ENCODE assay signal across 8 cellular contexts in genomic region chr11:95924414-95924760, GRCh38. TPM values are rescaled to one million over a fixed set of nuclear protein-coding genes. Genes with fewer than 3 reads are reported as not detected.
DNase-seq lines count a peak whose midpoint lies in the region; ATAC-seq and TF ChIP-seq lines count a peak whose summit lies in the region.

No MANE protein-coding gene starts in this region.

- peak overlapping the region; percentile 95 for H3K4me3 ChIP-seq in rectal smooth muscle tissue (ENCODE audit: low read length)

- intact Hi-C loops in activated B cell treated with CpG ODN at 0.5 μM for 24 hours (cut with micrococcal nuclease) (loop anchor here (1.0 to 10.0 kb wide), 4 partner anchors 132 to 860 kb away; partner anchors contain the start of genes CCDC82, CEP57 and SRSF8), Right ventricle myocardium superior (cut with DNase I) (no loop called here)

- H3K27me3 ChIP-seq in rectal smooth muscle tissue (ENCODE audit: control insufficient read depth, insufficient read depth, low read length) = no peaks in the 10 kb centered on the region

- peak overlapping the region; percentile 95 for H3K27ac ChIP-seq in rectal smooth muscle tissue (ENCODE audit: low read depth, low read length)

- peak; percentile 5 for ATAC-seq in HG02981 (IDR thresholded peaks at IDR 0.05; ENCODE audit: unreplicated experiment)
- no peak for ATAC-seq in activated B cell treated with CpG ODN at 0.5 μM for 24 hours (ENCODE audit: low read depth)
- ATAC-seq in Right ventricle myocardium superior (ENCODE audit: poor library complexity) = peak; percentile 45

- H3K9me3 Mint-ChIP-seq in activated B cell treated with CpG ODN at 0.5 μM for 24 hours = no peaks in the 10 kb centered on the region

- H3K27me3 Mint-ChIP-seq in activated B cell treated with CpG ODN at 0.5 μM for 24 hours = peaks cover 9% of the 10 kb centered on the region

- TF ChIP-seq CTCF in activated B cell treated with CpG ODN at 0.5 μM for 24 hours (IDR thresholded peaks at IDR 0.05) = no peak

- H3K9ac ChIP-seq in rectal smooth muscle tissue (ENCODE audit: low read length) = peak overlapping the region; percentile 98

- peaks cover 11% of the 10 kb centered on the region for H3K36me3 Mint-ChIP-seq in activated B cell treated with CpG ODN at 0.5 μM for 24 hours (ENCODE audit: low read depth)

- POLR2A ChIA-PET in activated B cell treated with CpG ODN at 0.5 μM for 24 hours (lab: Charles Lee) = interaction anchor here (1.0 kb wide), 1 partner anchor 417 kb away, joined by 4 read pairs; no protein-coding TSS in a partner anchor

- DNase-seq in Daoy (ENCODE audit: low read depth) = peak; percentile 44
- DNase-seq in activated B cell treated with CpG ODN at 0.5 μM for 24 hours = no peak
- DNase-seq in Right ventricle myocardium superior = no peak
- DNase-seq in HK-2 (ENCODE audit: unreplicated experiment) = no peak
- DNase-seq in OCI-M2 (lab: John Stamatoyannopoulos, UW; ENCODE audit: unreplicated experiment) = no peak
- no peak for DNase-seq in HUDEP-2 (lab: John Stamatoyannopoulos, UW; ENCODE audit: unreplicated experiment in 76 of 76)

- H3K4me3 Mint-ChIP-seq in activated B cell treated with CpG ODN at 0.5 μM for 24 hours = peak overlapping the region; percentile 100

- no peaks in the 10 kb centered on the region for H3K36me3 ChIP-seq in rectal smooth muscle tissue (ENCODE audit: control insufficient read depth, insufficient read depth, low read length)

- H3K4me1 Mint-ChIP-seq in activated B cell treated with CpG ODN at 0.5 μM for 24 hours = peaks cover 29% of the 10 kb centered on the region

- H3K27ac Mint-ChIP-seq in activated B cell treated with CpG ODN at 0.5 μM for 24 hours = peak overlapping the region; percentile 98

- peaks cover 3% of the 10 kb centered on the region for H3K4me1 ChIP-seq in rectal smooth muscle tissue (ENCODE audit: control insufficient read depth, insufficient read depth, low read length)

- CTCF ChIA-PET in activated B cell treated with CpG ODN at 0.5 μM for 24 hours (lab: Charles Lee) = no interaction called here

RNA-seq across cellular contexts. Expression of gene MTMR2, which starts 0.5 kb away (rescaled TPM):
- total RNA-seq in Daoy (2014; rRNA removed; shearing (Covaris generic)) = 18.0 and 28.5 TPM in 2 replicates
- total RNA-seq in activated B cell treated with CpG ODN at 0.5 μM for 24 hours (22.6 and 25.1 TPM in 2 replicates), Right ventricle myocardium superior (16.2 TPM)
